In genomic region chr22:46336119-46337078, GRCh38 we compare ENCODE assay signal across 1 cellular context.
TF ChIP-seq lines count a peak whose summit lies in the region.

No MANE protein-coding gene starts in this region.

TF ChIP-seq in HepG2, 621 proteins besides CTCF, POLR2A, EP300 and RAD21 (continued from another document and continues in another):
- no peak for TF ChIP-seq BCLAF1 (IDR thresholded peaks at IDR 0.05)
- no peak for TF ChIP-seq NAIF1 (CRISPR knock-in tag; IDR thresholded peaks at IDR 0.05; ENCODE audit: borderline replicate concordance)
- TF ChIP-seq KDM5A (IDR thresholded peaks at IDR 0.05; ENCODE audit: borderline replicate concordance, low read length) = peak; percentile 51; the same call in 1 of the 2 replicates
- no peak for TF ChIP-seq ZNF501 (CRISPR knock-in tag; IDR thresholded peaks at IDR 0.05)
- TF ChIP-seq ZNF724P (CRISPR knock-in tag; IDR thresholded peaks at IDR 0.05; ENCODE audit: borderline replicate concordance) = no peak
- peak; percentile 30; the same call in 1 of the 2 replicates for TF ChIP-seq MYPOP (CRISPR knock-in tag; IDR thresholded peaks at IDR 0.05)
- TF ChIP-seq SP2 (CRISPR knock-in tag; IDR thresholded peaks at IDR 0.05) = no peak
- peak; percentile 84 for TF ChIP-seq YY1 (IDR thresholded peaks at IDR 0.05; ENCODE audit: insufficient read depth, insufficient replicate concordance, low read depth, low read length)
- no peak for TF ChIP-seq CC2D1A (CRISPR knock-in tag; IDR thresholded peaks at IDR 0.05)
- 0 out of 2 replicates have a peak, but pooled peaks have one; percentile 15 for TF ChIP-seq ZNF784 (CRISPR knock-in tag; IDR thresholded peaks at IDR 0.05; ENCODE audit: borderline replicate concordance)
- peak; percentile 6 for TF ChIP-seq PHF5A (CRISPR knock-in tag; IDR thresholded peaks at IDR 0.05; ENCODE audit: low read depth, unreplicated experiment)
- no peak for TF ChIP-seq MIER2 (CRISPR knock-in tag; IDR thresholded peaks at IDR 0.05)
- no peak for TF ChIP-seq ATF6 (CRISPR knock-in tag; conservative IDR thresholded peaks at IDR 0.05)
- TF ChIP-seq ZNF646 (CRISPR knock-in tag; IDR thresholded peaks at IDR 0.05) = no peak
- TF ChIP-seq ZFP37 (CRISPR knock-in tag; IDR thresholded peaks at IDR 0.05; ENCODE audit: borderline replicate concordance) = no peak
- TF ChIP-seq ZBTB39 (CRISPR knock-in tag; IDR thresholded peaks at IDR 0.05) = 0 out of 2 replicates have a peak, but pooled peaks have one; percentile 39
- no peak for TF ChIP-seq SMAD3 (CRISPR knock-in tag; IDR thresholded peaks at IDR 0.05)
- peak; percentile 2; the same call in 1 of the 2 replicates for TF ChIP-seq ZNF512B (CRISPR knock-in tag; IDR thresholded peaks at IDR 0.05; ENCODE audit: borderline replicate concordance)
- TF ChIP-seq NFE2L1 (CRISPR knock-in tag; IDR thresholded peaks at IDR 0.05; ENCODE audit: borderline replicate concordance) = 0 out of 2 replicates have a peak, but pooled peaks have one; percentile 25
- TF ChIP-seq JUND (CRISPR knock-in tag; IDR thresholded peaks at IDR 0.05) = 0 out of 2 replicates have a peak, but pooled peaks have one; percentile 44
- no peak for TF ChIP-seq CBX5 (CRISPR knock-in tag; IDR thresholded peaks at IDR 0.05; ENCODE audit: borderline replicate concordance)
- 0 out of 2 replicates have a peak, but pooled peaks have one; percentile 50 for TF ChIP-seq TOPORS (CRISPR knock-in tag; IDR thresholded peaks at IDR 0.05)
- no peak for TF ChIP-seq GMEB2 (CRISPR knock-in tag; IDR thresholded peaks at IDR 0.05; ENCODE audit: low read depth)
- 0 out of 2 replicates have a peak, but pooled peaks have one; percentile 1 for TF ChIP-seq ARNTL (CRISPR knock-in tag; IDR thresholded peaks at IDR 0.05)
- TF ChIP-seq GZF1 (CRISPR knock-in tag; IDR thresholded peaks at IDR 0.05) = no peak
- TF ChIP-seq SP4 (CRISPR knock-in tag; IDR thresholded peaks at IDR 0.05) = 0 out of 2 replicates have a peak, but pooled peaks have one; percentile 20
- no peak for TF ChIP-seq AFF4 (CRISPR knock-in tag; IDR thresholded peaks at IDR 0.05)
- peak; percentile 60; the same call in 1 of the 2 replicates for TF ChIP-seq BHLHE40 (IDR thresholded peaks at IDR 0.05; ENCODE audit: low read length)
- TF ChIP-seq RBAK (CRISPR knock-in tag; IDR thresholded peaks at IDR 0.05) = peak; percentile 65; the same call in 1 of the 2 replicates
- TF ChIP-seq ZNF430 (CRISPR knock-in tag; IDR thresholded peaks at IDR 0.05) = peak; percentile 1; the same call in 1 of the 2 replicates
